Comparison of ENCODE assay signal across 22 cellular contexts in genomic region chr10:130079614-130080460, GRCh38.
"Had no signal": no experiment of that assay in that cellular context is flagged by ENCODE, and none has a peak within 500 bp of the region (broad histone marks: within the 10 kb centered on the region; RNA-seq: fewer than 3 reads in every experiment).

No MANE protein-coding gene starts in this region.

- H3K4me3 ChIP-seq: adrenal gland, breast epithelium, K562 had no signal

- H3K27me3 ChIP-seq: adrenal gland, breast epithelium had no signal

- DNase-seq: activated CD4-positive, alpha-beta T cell treated with anti-CD3 and anti-CD28 coated beads for 36 hours; activated CD8-positive, alpha-beta memory T cell treated with anti-CD3 and anti-CD28 coated beads, Interleukin-2, amount 50 U/mL, for 4 hours; activated CD8-positive, alpha-beta T cell treated with anti-CD3 and anti-CD28 coated beads for 36 hours; activated gamma-delta T cell treated with Interleukin-2 at 50 U/mL for 16 hours; activated naive CD4-positive, alpha-beta T cell treated with anti-CD3 and anti-CD28 coated beads, Interleukin-2, amount 10 ng/mL, durations not matched to agents 7 days and 5 days; activated naive CD8-positive, alpha-beta T cell treated with anti-CD3 and anti-CD28 coated beads for 36 hours; activated T-cell treated with anti-CD3 and anti-CD28 coated beads, Interleukin-2, amount 50 U/mL, for 72 hours; adrenal gland; anterior cingulate cortex; caudate nucleus; Karpas-422; NCI-H1105 treated with DMSO at 0.1 percent for 48 hours; NCI-H1436 treated with DMSO at 0.1 percent for 48 hours; NCI-H187; NCI-H2081; NCI-H446; NCI-H524; SK-N-SH; T-helper 1 cell; WERI-Rb-1 had no signal

- H3K9me2 ChIP-seq: SK-N-SH had no signal

- H3K9ac ChIP-seq: SK-N-SH had no signal

- H3K27ac ChIP-seq: adrenal gland, breast epithelium, WERI-Rb-1 had no signal

- H3K36me3 ChIP-seq: adrenal gland, breast epithelium, WERI-Rb-1 had no signal

- H3K9me3 ChIP-seq: adrenal gland, breast epithelium, SK-N-SH had no signal

- ATAC-seq: activated CD4-positive, alpha-beta T cell treated with anti-CD3 and anti-CD28 coated beads for 36 hours; activated CD8-positive, alpha-beta T cell treated with anti-CD3 and anti-CD28 coated beads for 36 hours; activated T-cell treated with anti-CD3 and anti-CD28 coated beads, Interleukin-2, amount 50 U/mL, for 72 hours; K562 had no signal

- H3K4me2 ChIP-seq: SK-N-SH had no signal

- H3K4me1 ChIP-seq: adrenal gland, breast epithelium had no signal
